11 cellular contexts compared by ENCODE assay signal in genomic region chrX:2351999-2352995, GRCh38.
DNase-seq lines count a peak whose midpoint lies in the region; ATAC-seq and TF ChIP-seq lines count a peak whose summit lies in the region.
"Had no signal": no experiment of that assay in that cellular context is flagged by ENCODE, and none has a peak within 500 bp of the region (broad histone marks: within the 10 kb centered on the region; RNA-seq: fewer than 3 reads in every experiment).

No MANE protein-coding gene starts in this region.

- H3K4me3 Mint-ChIP-seq in activated CD4-positive, alpha-beta T cell treated with anti-CD3 and anti-CD28 coated beads for 36 hours, result no peak overlapping the region
- H3K4me3 Mint-ChIP-seq in activated CD4-positive, alpha-beta T cell treated with anti-CD3 and anti-CD28 coated beads, Interleukin-2, amount 10 ng/mL, durations not matched to agents 7 days and 5 days, result no peak overlapping the region
- H3K4me3 Mint-ChIP-seq: activated naive CD8-positive, alpha-beta T cell treated with anti-CD3 and anti-CD28 coated beads, Interleukin-2, amount 10 ng/mL, durations not matched to agents 7 days and 5 days had no signal

- TF ChIP-seq POLR2A in gastrocnemius medialis (IDR thresholded peaks at IDR 0.05), result no peak

- CTCF ChIA-PET in activated CD4-positive, alpha-beta T cell treated with anti-CD3 and anti-CD28 coated beads for 36 hours (lab: Charles Lee), result no interaction called here
- CTCF ChIA-PET in activated CD4-positive, alpha-beta T cell treated with anti-CD3 and anti-CD28 coated beads, Interleukin-2, amount 10 ng/mL, durations not matched to agents 7 days and 5 days (lab: Charles Lee), result no interaction called here

- in situ Hi-C loops in gastrocnemius medialis (cut with MboI; ENCODE audit: low sequenced_read_pairs in 4 of 4), result no loop called here

- TF ChIP-seq CTCF in foreskin keratinocyte (conservative IDR thresholded peaks at IDR 0.05) (no peak), gastrocnemius medialis (IDR thresholded peaks at IDR 0.05 in 4 of 5, conservative IDR thresholded peaks at IDR 0.05 in 1 of 5) (no peak)

- no peak overlapping the region for H3K27ac Mint-ChIP-seq in activated CD4-positive, alpha-beta T cell treated with anti-CD3 and anti-CD28 coated beads for 36 hours
- no peak overlapping the region for H3K27ac Mint-ChIP-seq in activated CD4-positive, alpha-beta T cell treated with anti-CD3 and anti-CD28 coated beads, Interleukin-2, amount 10 ng/mL, durations not matched to agents 7 days and 5 days
- H3K27ac Mint-ChIP-seq: activated naive CD8-positive, alpha-beta T cell treated with anti-CD3 and anti-CD28 coated beads, Interleukin-2, amount 10 ng/mL, durations not matched to agents 7 days and 5 days had no signal

- intact Hi-C loops in activated CD4-positive, alpha-beta T cell treated with anti-CD3 and anti-CD28 coated beads for 36 hours (cut with DNase I, micrococcal nuclease), result no loop called here
- intact Hi-C loops in gastrocnemius medialis (cut with DNase I; ENCODE audit: low total_unique reads), result no loop called here

- H3K4me1 Mint-ChIP-seq in activated CD4-positive, alpha-beta T cell treated with anti-CD3 and anti-CD28 coated beads for 36 hours, result no peaks in the 10 kb centered on the region
- no peaks in the 10 kb centered on the region for H3K4me1 Mint-ChIP-seq in activated CD4-positive, alpha-beta T cell treated with anti-CD3 and anti-CD28 coated beads, Interleukin-2, amount 10 ng/mL, durations not matched to agents 7 days and 5 days
- H3K4me1 Mint-ChIP-seq: activated naive CD8-positive, alpha-beta T cell treated with anti-CD3 and anti-CD28 coated beads, Interleukin-2, amount 10 ng/mL, durations not matched to agents 7 days and 5 days had no signal

- H3K4me3 ChIP-seq in SJCRH30 (no peak overlapping the region), gastrocnemius medialis (no peak overlapping the region)
- H3K4me3 ChIP-seq: GM12878 had no signal

- no peaks in the 10 kb centered on the region for H3K27me3 Mint-ChIP-seq in activated CD4-positive, alpha-beta T cell treated with anti-CD3 and anti-CD28 coated beads for 36 hours
- H3K27me3 Mint-ChIP-seq in activated CD4-positive, alpha-beta T cell treated with anti-CD3 and anti-CD28 coated beads, Interleukin-2, amount 10 ng/mL, durations not matched to agents 7 days and 5 days, result no peaks in the 10 kb centered on the region
- H3K27me3 Mint-ChIP-seq: activated naive CD8-positive, alpha-beta T cell treated with anti-CD3 and anti-CD28 coated beads, Interleukin-2, amount 10 ng/mL, durations not matched to agents 7 days and 5 days had no signal

- ATAC-seq in activated CD4-positive, alpha-beta T cell treated with anti-CD3 and anti-CD28 coated beads for 36 hours, result peak; percentile 66
- ATAC-seq in foreskin keratinocyte (peak; percentile 75), gastrocnemius medialis (peak; percentile 80 to 84), HG03378 (IDR thresholded peaks at IDR 0.05; ENCODE audit: unreplicated experiment) (no peak), HG03135 (IDR thresholded peaks at IDR 0.05; ENCODE audit: unreplicated experiment) (no peak), HG03521 (IDR thresholded peaks at IDR 0.05; ENCODE audit: unreplicated experiment) (no peak)
- ATAC-seq: GM12878 had no signal

- H3K4me1 ChIP-seq in SJCRH30 (peaks cover 18% of the 10 kb centered on the region), foreskin keratinocyte (peaks cover 6% of the 10 kb centered on the region), gastrocnemius medialis (peaks cover 0 to 27% of the 10 kb centered on the region in 2 donors)

- H3K36me3 Mint-ChIP-seq in activated CD4-positive, alpha-beta T cell treated with anti-CD3 and anti-CD28 coated beads for 36 hours (ENCODE audit: low read depth), result peaks cover 56% of the 10 kb centered on the region
- H3K36me3 Mint-ChIP-seq in activated CD4-positive, alpha-beta T cell treated with anti-CD3 and anti-CD28 coated beads, Interleukin-2, amount 10 ng/mL, durations not matched to agents 7 days and 5 days (ENCODE audit: low read depth), result peaks cover 7% of the 10 kb centered on the region

- peaks cover 3% of the 10 kb centered on the region for H3K9me3 Mint-ChIP-seq in activated CD4-positive, alpha-beta T cell treated with anti-CD3 and anti-CD28 coated beads for 36 hours (ENCODE audit: low read depth)
- H3K9me3 Mint-ChIP-seq in activated CD4-positive, alpha-beta T cell treated with anti-CD3 and anti-CD28 coated beads, Interleukin-2, amount 10 ng/mL, durations not matched to agents 7 days and 5 days, result peaks cover 19% of the 10 kb centered on the region

- H3K27me3 ChIP-seq in SJCRH30, result no peaks in the 10 kb centered on the region
- no peaks in the 10 kb centered on the region for H3K27me3 ChIP-seq in foreskin keratinocyte
- no peaks in the 10 kb centered on the region for H3K27me3 ChIP-seq in gastrocnemius medialis

- H3K36me3 ChIP-seq in SJCRH30 (no peaks in the 10 kb centered on the region), gastrocnemius medialis (no peaks in the 10 kb centered on the region)

- POLR2A ChIA-PET in activated CD4-positive, alpha-beta T cell treated with anti-CD3 and anti-CD28 coated beads for 36 hours (lab: Charles Lee), result no interaction called here
- POLR2A ChIA-PET in activated CD4-positive, alpha-beta T cell treated with anti-CD3 and anti-CD28 coated beads, Interleukin-2, amount 10 ng/mL, durations not matched to agents 7 days and 5 days (lab: Charles Lee), result no interaction called here

- H3K9me3 ChIP-seq in SJCRH30 (replicated peaks), result no peaks in the 10 kb centered on the region
- H3K9me3 ChIP-seq in gastrocnemius medialis, result no peaks in the 10 kb centered on the region

- peak; percentile 22 for DNase-seq in activated CD4-positive, alpha-beta T cell treated with anti-CD3 and anti-CD28 coated beads for 36 hours
- DNase-seq in activated CD4-positive, alpha-beta T cell treated with anti-CD3 and anti-CD28 coated beads, Interleukin-2, amount 10 ng/mL, durations not matched to agents 7 days and 5 days, result no peak
- DNase-seq in SJCRH30 (peak; percentile 92 to 95), foreskin keratinocyte (peak; percentile 65 to 84), gastrocnemius medialis (peak; percentile 61 to 77)
- DNase-seq: activated naive CD8-positive, alpha-beta T cell treated with anti-CD3 and anti-CD28 coated beads, Interleukin-2, amount 10 ng/mL, durations not matched to agents 7 days and 5 days; NCI-H2081 had no signal

- H3K27ac ChIP-seq in SJCRH30 (peak overlapping the region; percentile 89), foreskin keratinocyte (peak overlapping the region; percentile 59), gastrocnemius medialis (peak overlapping the region; percentile 63 to 89 (median 86))

Comparison
In these comparisons a context has a peak if more than half of its experiments do, and no peak if none do; other contexts are left out.
1. ATAC-seq: peak in activated CD4-positive, alpha-beta T cell treated with anti-CD3 and anti-CD28 coated beads for 36 hours (single experiment), foreskin keratinocyte (single experiment) and gastrocnemius medialis (2 of 2); none in HG03378 (single experiment), HG03135 (single experiment) and HG03521 (single experiment).
2. Peak in every context shown above with its lines, with median percentiles within 50 percentile points of each other: H3K27ac ChIP-seq.